Comparison of ENCODE assay signal across 24 cellular contexts in the genomic region with DNA sequence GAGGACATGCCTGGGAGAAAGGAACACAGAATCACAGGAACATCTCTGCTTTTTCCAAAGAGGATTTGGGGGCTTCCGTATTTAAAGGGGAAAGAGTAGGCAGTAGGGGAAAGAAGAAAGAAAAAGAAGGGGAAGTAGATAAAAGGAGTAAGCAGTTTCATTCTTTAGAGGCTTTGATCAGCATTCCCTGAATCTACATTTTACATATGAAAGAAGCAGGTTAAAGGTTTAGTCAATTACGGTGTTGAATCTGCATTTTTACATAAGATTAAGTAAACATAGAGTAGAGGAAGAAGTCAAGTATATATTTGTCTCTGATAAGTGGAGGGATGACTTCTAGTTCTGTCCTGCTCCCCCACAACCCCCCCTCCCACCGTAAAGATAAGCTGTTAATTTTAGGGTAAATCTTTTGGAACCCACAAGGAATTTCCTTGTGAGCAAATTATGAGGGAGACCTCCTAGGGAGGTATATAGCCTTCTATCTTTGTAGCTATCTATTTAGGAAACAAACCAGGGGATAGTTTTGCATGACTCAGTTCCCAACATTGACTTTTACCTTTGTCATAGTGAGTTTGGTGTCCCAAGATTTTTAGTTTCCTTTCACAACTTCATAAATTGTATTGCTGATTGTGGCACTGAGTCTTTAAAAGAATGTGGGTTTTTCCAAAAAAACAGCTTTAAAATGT. TPM values are rescaled to one million over a fixed set of nuclear protein-coding genes. Genes with fewer than 3 reads are reported as not detected.
DNase-seq lines count a peak whose midpoint lies in the region; ATAC-seq and TF ChIP-seq lines count a peak whose summit lies in the region.
"Had no signal": no experiment of that assay in that cellular context is flagged by ENCODE, and none has a peak within 500 bp of the region (broad histone marks: within the 10 kb centered on the region; RNA-seq: fewer than 3 reads in every experiment).

No MANE protein-coding gene starts in this region.

- H3K79me1 ChIP-seq in H9 (ENCODE audit: insufficient read depth, low read depth, low read length, poor library complexity, severe bottlenecking), result no peaks in the 10 kb centered on the region

- no peak overlapping the region for H2BK12ac ChIP-seq in H9 (ENCODE audit: insufficient read length, low read depth, low read length)

- no peak overlapping the region for H2BK15ac ChIP-seq in H9 (ENCODE audit: low read depth, low read length)

- no peak overlapping the region for H2AK5ac ChIP-seq in H9 (ENCODE audit: insufficient read length, low read length)

- H3K4me1 Mint-ChIP-seq in H9, result peaks cover 34 to 40% of the 10 kb centered on the region in 2 experiments
- H3K4me1 Mint-ChIP-seq: CD4-positive, alpha-beta memory T cell; nephron had no signal

- H2BK5ac ChIP-seq in H9 (ENCODE audit: insufficient read length, low read length), result no peak overlapping the region

- H3K9me3 ChIP-seq in H9 (ENCODE audit: control insufficient read depth, low read depth, low read length) (no peaks in the 10 kb centered on the region), SJSA1 (replicated peaks) (no peaks in the 10 kb centered on the region), stomach (no peaks in the 10 kb centered on the region)
- H3K9me3 ChIP-seq: testis, vagina had no signal

- H4K20me1 ChIP-seq in H9 (ENCODE audit: control insufficient read depth, insufficient read depth, insufficient read length), result no peaks in the 10 kb centered on the region

- intact Hi-C loops in stomach (cut with DNase I; ENCODE audit: low total_unique reads), result no loop called here

- no peak overlapping the region for H3K56ac ChIP-seq in H9 (ENCODE audit: insufficient read length, low read depth, low read length)

- H2BK20ac ChIP-seq in H9 (ENCODE audit: low read depth, low read length, poor library complexity, severe bottlenecking), result no peak overlapping the region

- no peaks in the 10 kb centered on the region for H3K27me3 Mint-ChIP-seq in H9 (ENCODE audit: low read depth)

- no peak for TF ChIP-seq EP300 in stomach (IDR thresholded peaks at IDR 0.05)

- H3K79me2 ChIP-seq in ACC112 (ENCODE audit: control insufficient read depth, insufficient read depth, low read length, unreplicated experiment) (no peaks in the 10 kb centered on the region), H9 (ENCODE audit: insufficient read depth, low read length) (no peaks in the 10 kb centered on the region)
- H3K79me2 ChIP-seq: parathyroid adenoma had no signal

- H3K23me2 ChIP-seq in H9 (ENCODE audit: insufficient read length, low read depth, low read length, poor library complexity, severe bottlenecking), result no peaks in the 10 kb centered on the region

- TF ChIP-seq CTCF in H9 (conservative IDR thresholded peaks at IDR 0.05) (no peak), stomach (IDR thresholded peaks at IDR 0.05) (no peak)

- peak overlapping the region; percentile 14 for H2AFZ ChIP-seq in ACC112 (ENCODE audit: low read length, unreplicated experiment)
- no peak overlapping the region for H2AFZ ChIP-seq in H9 (ENCODE audit: low read length)
- H2AFZ ChIP-seq: parathyroid adenoma had no signal

- H3K27ac ChIP-seq in ACC112 (ENCODE audit: low read depth, low read length), result no peak overlapping the region
- peak overlapping the region; percentile 82 for H3K27ac ChIP-seq in H9 (ENCODE audit: insufficient read length, low read depth, low read length)
- peak overlapping the region; percentile 53 for H3K27ac ChIP-seq in SJSA1
- no peak overlapping the region for H3K27ac ChIP-seq in stomach
- H3K27ac ChIP-seq: parathyroid adenoma, testis, vagina, WERI-Rb-1 had no signal

- H3K27ac Mint-ChIP-seq in H9, result peak overlapping the region; percentile 96 to 97 (median 97)
- H3K27ac Mint-ChIP-seq: CD4-positive, alpha-beta memory T cell; nephron; T-helper 17 cell had no signal

- H3K23ac ChIP-seq in H9 (ENCODE audit: insufficient read length, low read depth, low read length), result no peak overlapping the region

- no CpG with 5 or more reads among the region's 3 CpGs for WGBS in H9 (ENCODE audit: extremely low coverage, insufficient read length, low lambda C conversion rate)
- WGBS in stomach, 5 donors, result 44 to 57% (median 54%) methylated on average over 3 of the region's 3 CpGs

- H4K5ac ChIP-seq in H9 (ENCODE audit: insufficient read length, low read depth, low read length), result no peak overlapping the region

- H3K9ac ChIP-seq in H9 (ENCODE audit: extremely low read depth, insufficient read length, low read length), result no peak overlapping the region
- H3K9ac ChIP-seq: parathyroid adenoma had no signal

- no peak overlapping the region for H3K18ac ChIP-seq in H9 (ENCODE audit: insufficient read length, low read depth, low read length)

- peaks cover 17 to 30% (median 21%) of the 10 kb centered on the region in 3 experiments for H3K36me3 Mint-ChIP-seq in H9 (ENCODE audit: insufficient read depth in 1 of 3, low read depth in 3 of 3)
- H3K36me3 Mint-ChIP-seq: CD4-positive, alpha-beta memory T cell had no signal

- H3K4me1 ChIP-seq in ACC112 (ENCODE audit: control insufficient read depth, insufficient read depth, low read length, unreplicated experiment) (peaks cover 8% of the 10 kb centered on the region), H9 (ENCODE audit: insufficient read depth, low read length) (peaks cover 2% of the 10 kb centered on the region; the same call in 1 of the 2 replicates), SJSA1 (replicated peaks) (peaks cover 28% of the 10 kb centered on the region), stomach (no peaks in the 10 kb centered on the region)
- H3K4me1 ChIP-seq: parathyroid adenoma, testis, vagina had no signal

- H2BK120ac ChIP-seq in H9 (ENCODE audit: low read depth, low read length, poor library complexity, severe bottlenecking), result no peak overlapping the region

- TF ChIP-seq POLR2A in stomach (IDR thresholded peaks at IDR 0.05), result no peak

- no peaks in the 10 kb centered on the region for H3K9me3 Mint-ChIP-seq in H9
- H3K9me3 Mint-ChIP-seq: CD4-positive, alpha-beta memory T cell; nephron had no signal

- no peak overlapping the region for H4K8ac ChIP-seq in H9 (replicated peaks; ENCODE audit: insufficient read length, low read depth, low read length)

- peak overlapping the region; percentile 12 to 14; a peak in 4 of 5 replicates for H3K4me3 Mint-ChIP-seq in H9
- H3K4me3 Mint-ChIP-seq: CD4-positive, alpha-beta memory T cell; nephron; T-helper 17 cell had no signal

- H4K91ac ChIP-seq in H9 (ENCODE audit: insufficient read length, low read depth, low read length), result no peak overlapping the region

- no peak overlapping the region for H3T11ph ChIP-seq in H9 (ENCODE audit: low read length)

- H3K14ac ChIP-seq in H9 (ENCODE audit: insufficient read depth, low read length), result no peak overlapping the region

- H3K27me3 ChIP-seq in ACC112 (ENCODE audit: insufficient read depth, low read length), result no peaks in the 10 kb centered on the region
- no peaks in the 10 kb centered on the region for H3K27me3 ChIP-seq in H9 (ENCODE audit: insufficient read depth, low read length)
- H3K27me3 ChIP-seq in SJSA1 (replicated peaks), result no peaks in the 10 kb centered on the region
- H3K27me3 ChIP-seq in stomach, result no peaks in the 10 kb centered on the region
- H3K27me3 ChIP-seq: testis, vagina had no signal

- peak overlapping the region; percentile 24 for H3K4me2 ChIP-seq in H9 (ENCODE audit: insufficient read depth, insufficient read length, low read length)

- 0 out of 2 replicates have a peak, but pooled peaks cover 3% of the 10 kb centered on the region for H3K36me3 ChIP-seq in ACC112 (ENCODE audit: insufficient read depth, low read length)
- no peaks in the 10 kb centered on the region for H3K36me3 ChIP-seq in SJSA1
- H3K36me3 ChIP-seq in stomach, result no peaks in the 10 kb centered on the region
- H3K36me3 ChIP-seq: vagina, WERI-Rb-1 had no signal

- no peak for ATAC-seq in HG02981 (IDR thresholded peaks at IDR 0.05; ENCODE audit: unreplicated experiment)
- ATAC-seq: left lobe of liver, sciatic nerve, T-helper 17 cell had no signal

- H3K4me3 ChIP-seq in ACC112 (ENCODE audit: low read depth, low read length) (no peak overlapping the region), SJSA1 (no peak overlapping the region), stomach (no peak overlapping the region)
- H3K4me3 ChIP-seq: testis, vagina had no signal

- DNase-seq in H9 (no peak), SJSA1 (ENCODE audit: low read depth in 1 of 2, low spot score in 2 of 2) (peak in 1 of 2 experiments; percentile 74), iPS DF 4.7 (ENCODE audit: extremely low read depth, low spot score) (peak; percentile 53), SKM-1 (lab: John Stamatoyannopoulos, UW; ENCODE audit: unreplicated experiment) (no peak), germinal center (ENCODE audit: low spot score) (no peak), stomach (no peak)
- DNase-seq: activated CD4-positive, alpha-beta T cell treated with anti-CD3 and anti-CD28 coated beads, Interleukin-2, amount 50 U/mL, for 4 hours; activated naive CD4-positive, alpha-beta T cell treated with Interleukin-2 at 50 U/mL for 16 hours; CD4-positive, alpha-beta memory T cell; DMS153; NCI-H1436 treated with DMSO at 0.1 percent for 48 hours; NCI-H524 treated with DMSO at 0.1 percent for 48 hours; Right ventricle myocardium superior; T-helper 17 cell; testis; WERI-Rb-1 had no signal

- H3K4ac ChIP-seq in H9 (ENCODE audit: low read depth, low read length), result no peak overlapping the region

RNA-seq across cellular contexts. Expression of a gene that starts 8.7 kb away (rescaled TPM):
- not detected in 2 replicates for total RNA-seq in H9 (2021)
- total RNA-seq in SJSA1 (2014; rRNA removed; shearing (Covaris generic)), result not detected in 2 replicates
- total RNA-seq in stomach, result 1 to 10 TPM in 1 of 5 donors, under 1 TPM in 1, not detected in 3; 0.43 to 4.8 TPM
- under 1 TPM; 0.40 to 0.50 (median 0.46) TPM for polyA plus RNA-seq in stomach
- total RNA-seq: CD4-positive, alpha-beta memory T cell; HT1080; testis had no signal
- polyA plus RNA-seq: CD4-positive, alpha-beta memory T cell had no signal

Comparison
In these comparisons a context has a peak if more than half of its experiments do, and no peak if none do; other contexts are left out.
1. H3K27ac ChIP-seq: peak in H9 (single experiment) and SJSA1 (single experiment); none in ACC112 (single experiment) and stomach (0 of 5).